12 cellular contexts compared by ENCODE assay signal in genomic region chr2:218961651-218962570, GRCh38. TPM values are rescaled to one million over a fixed set of nuclear protein-coding genes. Genes with fewer than 3 reads are reported as not detected.
DNase-seq lines count a peak whose midpoint lies in the region; ATAC-seq, FAIRE-seq and TF ChIP-seq lines count a peak whose summit lies in the region.
"Had no signal": no experiment of that assay in that cellular context is flagged by ENCODE, and none has a peak within 500 bp of the region (broad histone marks: within the 10 kb centered on the region; RNA-seq: fewer than 3 reads in every experiment).

No MANE protein-coding gene starts in this region.

- no peaks in the 10 kb centered on the region for H3K9me3 ChIP-seq in neural cell (ENCODE audit: low read length)
- no peaks in the 10 kb centered on the region for H3K9me3 ChIP-seq in PC-9 (ENCODE audit: insufficient read depth, low read depth)
- H3K9me3 ChIP-seq: esophagus muscularis mucosa had no signal

- H3K36me3 ChIP-seq in neural cell (ENCODE audit: insufficient read depth, low read length) (no peaks in the 10 kb centered on the region), PC-9 (ENCODE audit: low read depth) (no peaks in the 10 kb centered on the region)
- H3K36me3 ChIP-seq: BLaER1 treated with 17β-estradiol and CSF1 and Interleukin-3, amounts not matched to agents 10 nM and 100 nM; esophagus muscularis mucosa had no signal

- peak; percentile 67 for DNase-seq in activated CD4-positive, alpha-beta T cell treated with anti-CD3 and anti-CD28 coated beads, Interleukin-2, amount 10 ng/mL, durations not matched to agents 24 days and 14 days
- no peak for DNase-seq in activated CD4-positive, alpha-beta T cell treated with anti-CD3 and anti-CD28 coated beads, Interleukin-2, amount 50 U/mL, for 4 hours
- DNase-seq in RWPE1 (ENCODE audit: low spot score), result peak; percentile 71
- DNase-seq in GM12892 (ENCODE audit: insufficient read length), result no peak
- no peak for DNase-seq in PC-9
- DNase-seq in activated CD8-positive, alpha-beta T cell treated with anti-CD3 and anti-CD28 coated beads, Interleukin-2, amount 10 ng/mL, durations not matched to agents 7 days and 5 days, result no peak

- H3K27me3 ChIP-seq in neural cell (ENCODE audit: insufficient read depth, low read depth, low read length) (peaks cover 22% of the 10 kb centered on the region), PC-9 (ENCODE audit: insufficient read depth, low read depth) (no peaks in the 10 kb centered on the region)

- H3K4me2 ChIP-seq in neural cell (ENCODE audit: low read length), result peak overlapping the region; percentile 84
- H3K4me2 ChIP-seq in PC-9, result no peak overlapping the region
- H3K4me2 ChIP-seq: BLaER1 treated with 17β-estradiol and CSF1 and Interleukin-3, amounts not matched to agents 10 nM and 100 nM had no signal

- TF ChIP-seq EP300 in Ishikawa (IDR thresholded peaks at IDR 0.05; ENCODE audit: borderline replicate concordance) (no peak), neural cell (conservative IDR thresholded peaks at IDR 0.05; ENCODE audit: poor library complexity, severe bottlenecking) (no peak)

- no peak overlapping the region for H3K27ac ChIP-seq in RWPE1
- H3K27ac ChIP-seq in neural cell (ENCODE audit: low read length), result no peak overlapping the region
- no peak overlapping the region for H3K27ac ChIP-seq in PC-9
- H3K27ac ChIP-seq: BLaER1 treated with 17β-estradiol and CSF1 and Interleukin-3, amounts not matched to agents 10 nM and 100 nM; esophagus muscularis mucosa had no signal

- H3K9me2 ChIP-seq in neural cell (ENCODE audit: insufficient read depth, low read length) (no peaks in the 10 kb centered on the region), PC-9 (ENCODE audit: insufficient read depth) (no peaks in the 10 kb centered on the region)

- H3K27ac Mint-ChIP-seq in activated CD4-positive, alpha-beta T cell treated with anti-CD3 and anti-CD28 coated beads, Interleukin-2, amount 10 ng/mL, durations not matched to agents 24 days and 14 days, result no peak overlapping the region
- H3K27ac Mint-ChIP-seq in activated CD8-positive, alpha-beta T cell treated with anti-CD3 and anti-CD28 coated beads, Interleukin-2, amount 10 ng/mL, durations not matched to agents 7 days and 5 days, result no peak overlapping the region
- H3K27ac Mint-ChIP-seq: activated B cell treated with CpG ODN at 0.5 μM for 24 hours had no signal

- TF ChIP-seq CTCF in RWPE1 (conservative IDR thresholded peaks at IDR 0.05; ENCODE audit: low read depth) (no peak), neural cell (IDR thresholded peaks at IDR 0.05; ENCODE audit: poor library complexity, severe bottlenecking) (no peak), PC-9 (conservative IDR thresholded peaks at IDR 0.05) (no peak)

- H3K4me3 Mint-ChIP-seq in activated CD4-positive, alpha-beta T cell treated with anti-CD3 and anti-CD28 coated beads, Interleukin-2, amount 10 ng/mL, durations not matched to agents 24 days and 14 days, result no peak overlapping the region
- no peak overlapping the region for H3K4me3 Mint-ChIP-seq in activated CD8-positive, alpha-beta T cell treated with anti-CD3 and anti-CD28 coated beads, Interleukin-2, amount 10 ng/mL, durations not matched to agents 7 days and 5 days

- ATAC-seq in activated CD8-positive, alpha-beta T cell treated with anti-CD3 and anti-CD28 coated beads, Interleukin-2, amount 10 ng/mL, durations not matched to agents 7 days and 5 days, result no peak

- H2AFZ ChIP-seq in neural cell (ENCODE audit: low read depth, low read length), result no peak overlapping the region
- no peak overlapping the region for H2AFZ ChIP-seq in PC-9

- H3K4me1 ChIP-seq in PC-9 (replicated peaks; ENCODE audit: insufficient read depth), result peaks cover 17% of the 10 kb centered on the region

- H3K27me3 Mint-ChIP-seq in activated CD4-positive, alpha-beta T cell treated with anti-CD3 and anti-CD28 coated beads, Interleukin-2, amount 10 ng/mL, durations not matched to agents 24 days and 14 days, result peaks cover 70% of the 10 kb centered on the region
- peaks cover 63% of the 10 kb centered on the region for H3K27me3 Mint-ChIP-seq in activated CD8-positive, alpha-beta T cell treated with anti-CD3 and anti-CD28 coated beads, Interleukin-2, amount 10 ng/mL, durations not matched to agents 7 days and 5 days (ENCODE audit: low read depth)

- no peak for TF ChIP-seq POLR2A in GM12892 (IDR thresholded peaks at IDR 0.05; ENCODE audit: low read depth, low read length)

- POLR2A ChIA-PET in RWPE1 (lab: Yijun Ruan, JAX; ENCODE audit: low non-redundant PET) (no interaction called here), PC-9 (lab: Charles Lee; ENCODE audit: unreplicated experiment) (no interaction called here)
- POLR2A ChIA-PET in activated CD8-positive, alpha-beta T cell treated with anti-CD3 and anti-CD28 coated beads, Interleukin-2, amount 10 ng/mL, durations not matched to agents 7 days and 5 days (lab: Charles Lee), result no interaction called here

- H3K4me1 Mint-ChIP-seq in activated CD4-positive, alpha-beta T cell treated with anti-CD3 and anti-CD28 coated beads, Interleukin-2, amount 10 ng/mL, durations not matched to agents 24 days and 14 days, result peaks cover 8% of the 10 kb centered on the region
- peaks cover 7% of the 10 kb centered on the region for H3K4me1 Mint-ChIP-seq in activated CD8-positive, alpha-beta T cell treated with anti-CD3 and anti-CD28 coated beads, Interleukin-2, amount 10 ng/mL, durations not matched to agents 7 days and 5 days (ENCODE audit: low read depth)

- H3K4me3 ChIP-seq in neural cell (ENCODE audit: low read length), result peak overlapping the region; percentile 71
- H3K4me3 ChIP-seq in PC-9, result no peak overlapping the region
- H3K4me3 ChIP-seq: BLaER1 treated with 17β-estradiol and CSF1 and Interleukin-3, amounts not matched to agents 10 nM and 100 nM; lung had no signal

- TF ChIP-seq RAD21 in Ishikawa (IDR thresholded peaks at IDR 0.05; ENCODE audit: low read depth), result no peak
- no peak for TF ChIP-seq RAD21 in neural cell (conservative IDR thresholded peaks at IDR 0.05)

- BruUV-seq in PC-9 (replicated peaks; lab: Mats Ljungman, UMichigan), result no TSS peak

- intact Hi-C loops in activated CD4-positive, alpha-beta T cell treated with anti-CD3 and anti-CD28 coated beads, Interleukin-2, amount 10 ng/mL, durations not matched to agents 24 days and 14 days (cut with micrococcal nuclease), result loop anchor here (2.0 to 5.0 kb wide), 3 partner anchors 21 to 95 kb away; no protein-coding TSS in a partner anchor
- intact Hi-C loops in PC-9 (cut with micrococcal nuclease; ENCODE audit: unreplicated experiment), result no loop called here

- H4K20me1 ChIP-seq in neural cell (ENCODE audit: insufficient read depth), result no peaks in the 10 kb centered on the region
- no peaks in the 10 kb centered on the region for H4K20me1 ChIP-seq in PC-9 (ENCODE audit: insufficient read depth)

- CTCF ChIA-PET in RWPE1 (lab: Yijun Ruan, JAX) (interaction anchor here (0.6 to 1.0 kb wide), 3 partner anchors 18 to 252 kb away, joined by 3 to 5 read pairs (median 4); no protein-coding TSS in a partner anchor), PC-9 (lab: Charles Lee) (no interaction called here)
- CTCF ChIA-PET in activated CD8-positive, alpha-beta T cell treated with anti-CD3 and anti-CD28 coated beads, Interleukin-2, amount 10 ng/mL, durations not matched to agents 7 days and 5 days (lab: Charles Lee), result interaction anchor here (0.7 to 1.5 kb wide), 2 partner anchors 18 to 68 kb away, joined by 3 to 4 read pairs; no protein-coding TSS in a partner anchor

- FAIRE-seq in GM12892 (lab: Jason Lieb, UNC), result no peak

- H3K79me2 ChIP-seq in neural cell (replicated peaks; ENCODE audit: insufficient read depth, low read length) (no peaks in the 10 kb centered on the region), PC-9 (ENCODE audit: low read depth) (no peaks in the 10 kb centered on the region)

- H3K9me3 Mint-ChIP-seq in activated CD4-positive, alpha-beta T cell treated with anti-CD3 and anti-CD28 coated beads, Interleukin-2, amount 10 ng/mL, durations not matched to agents 24 days and 14 days, result peaks cover 7% of the 10 kb centered on the region
- H3K9me3 Mint-ChIP-seq in activated CD8-positive, alpha-beta T cell treated with anti-CD3 and anti-CD28 coated beads, Interleukin-2, amount 10 ng/mL, durations not matched to agents 7 days and 5 days (ENCODE audit: insufficient read depth), result no peaks in the 10 kb centered on the region
- H3K9me3 Mint-ChIP-seq: activated B cell treated with CpG ODN at 0.5 μM for 24 hours had no signal

- peaks cover 4% of the 10 kb centered on the region for H3K36me3 Mint-ChIP-seq in activated CD4-positive, alpha-beta T cell treated with anti-CD3 and anti-CD28 coated beads, Interleukin-2, amount 10 ng/mL, durations not matched to agents 24 days and 14 days (ENCODE audit: low read depth)
- H3K36me3 Mint-ChIP-seq in activated CD8-positive, alpha-beta T cell treated with anti-CD3 and anti-CD28 coated beads, Interleukin-2, amount 10 ng/mL, durations not matched to agents 7 days and 5 days (ENCODE audit: low read depth), result peaks cover 4% of the 10 kb centered on the region

- H3F3A ChIP-seq in neural cell (ENCODE audit: insufficient read depth, low read length, poor library complexity, severe bottlenecking), result no peaks in the 10 kb centered on the region
- peaks cover 19% of the 10 kb centered on the region; the same call in 1 of the 2 replicates for H3F3A ChIP-seq in PC-9 (ENCODE audit: insufficient read depth, low read depth)

- peak overlapping the region; percentile 79 for H3K9ac ChIP-seq in neural cell (ENCODE audit: low read length)
- H3K9ac ChIP-seq: BLaER1 treated with 17β-estradiol and CSF1 and Interleukin-3, amounts not matched to agents 10 nM and 100 nM had no signal

RNA-seq across cellular contexts. Expression of gene CDK5R2, which starts 2.4 kb away (rescaled TPM):
- not detected in 2 replicates for total RNA-seq in activated CD4-positive, alpha-beta T cell treated with anti-CD3 and anti-CD28 coated beads, Interleukin-2, amount 10 ng/mL, durations not matched to agents 24 days and 14 days
- polyA plus RNA-seq in neural cell, result 2.0 and 3.1 TPM in 2 replicates
- 6.7 and 8.5 TPM in 2 replicates for polyA minus RNA-seq in neural cell
- polyA plus RNA-seq in GM12892 (2012; ENCODE audit: missing spikeins), result not detected
- total RNA-seq in PC-9 (2021), result 0.17 and 0.20 TPM in 2 replicates
- not detected for total RNA-seq in activated CD8-positive, alpha-beta T cell treated with anti-CD3 and anti-CD28 coated beads, Interleukin-2, amount 10 ng/mL, durations not matched to agents 7 days and 5 days
- total RNA-seq: activated B cell treated with CpG ODN at 0.5 μM for 24 hours had no signal

RNA-seq across cellular contexts. Expression of gene FEV, which starts 23.1 kb away (rescaled TPM):
- not detected in 2 replicates for total RNA-seq in activated CD4-positive, alpha-beta T cell treated with anti-CD3 and anti-CD28 coated beads, Interleukin-2, amount 10 ng/mL, durations not matched to agents 24 days and 14 days
- polyA plus RNA-seq in neural cell, result not detected in 2 replicates
- not detected in 2 replicates for polyA minus RNA-seq in neural cell
- not detected for polyA plus RNA-seq in GM12892 (2012; ENCODE audit: missing spikeins)
- total RNA-seq in PC-9 (2021), result not detected in 2 replicates
- not detected for total RNA-seq in activated CD8-positive, alpha-beta T cell treated with anti-CD3 and anti-CD28 coated beads, Interleukin-2, amount 10 ng/mL, durations not matched to agents 7 days and 5 days
- total RNA-seq: activated B cell treated with CpG ODN at 0.5 μM for 24 hours, esophagus muscularis mucosa, lung had no signal
- polyA plus RNA-seq: lung had no signal

RNA-seq across cellular contexts. Expression of gene CRYBA2, which starts 31.3 kb away (rescaled TPM):
- not detected in 2 replicates for total RNA-seq in activated CD4-positive, alpha-beta T cell treated with anti-CD3 and anti-CD28 coated beads, Interleukin-2, amount 10 ng/mL, durations not matched to agents 24 days and 14 days
- not detected in 2 replicates for polyA plus RNA-seq in neural cell
- not detected in 2 replicates for polyA minus RNA-seq in neural cell
- not detected for polyA plus RNA-seq in GM12892 (2012; ENCODE audit: missing spikeins)
- total RNA-seq in PC-9 (2021), result not detected in 2 replicates
- not detected for total RNA-seq in activated CD8-positive, alpha-beta T cell treated with anti-CD3 and anti-CD28 coated beads, Interleukin-2, amount 10 ng/mL, durations not matched to agents 7 days and 5 days
- total RNA-seq: activated B cell treated with CpG ODN at 0.5 μM for 24 hours, esophagus muscularis mucosa, lung had no signal

Comparison
In these comparisons a context has a peak if more than half of its experiments do, and no peak if none do; other contexts are left out.
1. DNase-seq: peak in activated CD4-positive, alpha-beta T cell treated with anti-CD3 and anti-CD28 coated beads, Interleukin-2, amount 10 ng/mL, durations not matched to agents 24 days and 14 days (single experiment) and RWPE1 (single experiment); none in activated CD4-positive, alpha-beta T cell treated with anti-CD3 and anti-CD28 coated beads, Interleukin-2, amount 50 U/mL, for 4 hours (0 of 2), GM12892 (single experiment), PC-9 (0 of 2) and activated CD8-positive, alpha-beta T cell treated with anti-CD3 and anti-CD28 coated beads, Interleukin-2, amount 10 ng/mL, durations not matched to agents 7 days and 5 days (single experiment).